Comparison of ENCODE assay signal across 10 cellular contexts in genomic region chr1:30933874-30934252, GRCh38.
DNase-seq lines count a peak whose midpoint lies in the region; ATAC-seq lines count a peak whose summit lies in the region.
"Had no signal": no experiment of that assay in that cellular context is flagged by ENCODE, and none has a peak within 500 bp of the region (broad histone marks: within the 10 kb centered on the region; RNA-seq: fewer than 3 reads in every experiment).

No MANE protein-coding gene starts in this region.

- H3K4me1 Mint-ChIP-seq in stimulated activated naive CD8-positive, alpha-beta T cell treated with anti-CD3 and anti-CD28 coated beads, Interleukin-15, amount 100 ng/mL, for 72 hours: no peaks in the 10 kb centered on the region
- H3K4me1 Mint-ChIP-seq in activated naive CD8-positive, alpha-beta T cell treated with anti-CD3 and anti-CD28 coated beads, Interleukin-2, amount 50 U/mL, for 24 hours: no peaks in the 10 kb centered on the region

- H3K36me3 Mint-ChIP-seq in activated naive CD8-positive, alpha-beta T cell treated with anti-CD3 and anti-CD28 coated beads, Interleukin-2, amount 50 U/mL, for 24 hours (ENCODE audit: low read depth): peaks cover 29% of the 10 kb centered on the region

- DNase-seq in stimulated activated naive CD8-positive, alpha-beta T cell treated with anti-CD3 and anti-CD28 coated beads, Interleukin-15, amount 100 ng/mL, for 72 hours: no peak
- DNase-seq in stimulated activated naive CD8-positive, alpha-beta T cell treated with anti-CD3 and anti-CD28 coated beads, Interleukin-15, Interleukin-2, amounts not matched to agents 100 U/mL and 50 U/mL, for 24 hours: no peak
- no peak for DNase-seq in activated naive CD8-positive, alpha-beta T cell treated with anti-CD3 and anti-CD28 coated beads, Interleukin-2, amount 50 U/mL, for 24 hours
- peak; percentile 61 for DNase-seq in iris pigment epithelial cell (ENCODE audit: low read depth)
- no peak for DNase-seq in NCI-H526 (lab: John Stamatoyannopoulos, UW)
- DNase-seq: central memory CD4-positive, alpha-beta T cell; NCI-H524 had no signal

- no peak overlapping the region for H3K4me3 Mint-ChIP-seq in stimulated activated naive CD8-positive, alpha-beta T cell treated with anti-CD3 and anti-CD28 coated beads, Interleukin-15, amount 100 ng/mL, for 72 hours
- no peak overlapping the region for H3K4me3 Mint-ChIP-seq in activated naive CD8-positive, alpha-beta T cell treated with anti-CD3 and anti-CD28 coated beads, Interleukin-2, amount 50 U/mL, for 24 hours

- no peaks in the 10 kb centered on the region for H3K9me3 Mint-ChIP-seq in stimulated activated naive CD8-positive, alpha-beta T cell treated with anti-CD3 and anti-CD28 coated beads, Interleukin-15, amount 100 ng/mL, for 72 hours
- H3K9me3 Mint-ChIP-seq in activated naive CD8-positive, alpha-beta T cell treated with anti-CD3 and anti-CD28 coated beads, Interleukin-2, amount 50 U/mL, for 24 hours: no peaks in the 10 kb centered on the region

- H3K27ac Mint-ChIP-seq in stimulated activated naive CD8-positive, alpha-beta T cell treated with anti-CD3 and anti-CD28 coated beads, Interleukin-15, amount 100 ng/mL, for 72 hours: peak overlapping the region; percentile 51 to 90
- H3K27ac Mint-ChIP-seq in activated naive CD8-positive, alpha-beta T cell treated with anti-CD3 and anti-CD28 coated beads, Interleukin-2, amount 50 U/mL, for 24 hours: peak overlapping the region; percentile 7

- ATAC-seq in stimulated activated naive CD8-positive, alpha-beta T cell treated with anti-CD3 and anti-CD28 coated beads, Interleukin-15, amount 100 ng/mL, for 72 hours: no peak
- no peak for ATAC-seq in stimulated activated naive CD8-positive, alpha-beta T cell treated with anti-CD3 and anti-CD28 coated beads, Interleukin-15, Interleukin-2, amounts not matched to agents 100 U/mL and 50 U/mL, for 24 hours
- no peak for ATAC-seq in activated naive CD8-positive, alpha-beta T cell treated with anti-CD3 and anti-CD28 coated beads, Interleukin-2, amount 50 U/mL, for 24 hours
- no peak for ATAC-seq in HG02678 (IDR thresholded peaks at IDR 0.05; ENCODE audit: unreplicated experiment)
- no peak for ATAC-seq in GM21528 (IDR thresholded peaks at IDR 0.05; ENCODE audit: low FRiP score, unreplicated experiment)
- no peak for ATAC-seq in GM21381 (IDR thresholded peaks at IDR 0.05; ENCODE audit: unreplicated experiment)

- H3K27me3 Mint-ChIP-seq in stimulated activated naive CD8-positive, alpha-beta T cell treated with anti-CD3 and anti-CD28 coated beads, Interleukin-15, amount 100 ng/mL, for 72 hours: no peaks in the 10 kb centered on the region
- H3K27me3 Mint-ChIP-seq in activated naive CD8-positive, alpha-beta T cell treated with anti-CD3 and anti-CD28 coated beads, Interleukin-2, amount 50 U/mL, for 24 hours: no peaks in the 10 kb centered on the region
